24 cellular contexts compared by ENCODE assay signal in the genomic region with DNA sequence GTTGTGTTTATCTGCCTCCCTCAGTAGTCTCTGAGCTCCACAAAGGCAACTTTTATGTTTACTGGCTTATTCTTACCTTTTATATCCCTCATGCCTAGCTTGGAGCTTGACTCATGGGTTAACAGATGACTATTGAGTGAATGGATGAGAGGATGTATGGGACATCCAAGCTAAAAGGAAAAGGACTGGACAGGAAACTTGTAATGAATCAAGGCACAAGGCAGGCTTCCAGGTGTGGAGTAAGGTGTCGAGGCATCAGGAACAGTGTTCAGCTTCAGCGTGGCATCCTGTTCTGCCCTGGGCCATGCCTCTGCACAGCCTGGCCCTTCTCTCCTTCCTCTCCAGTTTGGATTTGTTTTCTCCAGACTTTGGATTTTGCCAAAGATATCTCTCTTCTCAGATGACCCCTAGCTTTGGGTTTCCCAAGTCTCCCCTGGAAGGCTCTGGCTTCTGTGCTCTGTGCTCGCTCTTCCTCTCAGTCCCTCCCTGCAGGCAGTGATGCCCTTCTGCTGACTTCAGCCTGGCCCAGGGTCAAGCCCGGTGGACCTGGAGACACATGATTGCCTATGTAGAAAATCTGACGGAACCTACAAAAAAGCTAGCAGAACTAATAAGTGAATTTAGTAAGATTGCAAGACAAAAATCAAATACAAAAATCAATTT.
DNase-seq lines count a peak whose midpoint lies in the region; ATAC-seq and TF ChIP-seq lines count a peak whose summit lies in the region.
"Had no signal": no experiment of that assay in that cellular context is flagged by ENCODE, and none has a peak within 500 bp of the region (broad histone marks: within the 10 kb centered on the region; RNA-seq: fewer than 3 reads in every experiment).

No MANE protein-coding gene starts in this region.

- H3K4me2 ChIP-seq in neuronal stem cell (ENCODE audit: insufficient read depth, low read length, poor library complexity, severe bottlenecking), result no peak overlapping the region

- H3K14ac ChIP-seq in neuronal stem cell (ENCODE audit: low read length), result no peak overlapping the region

- no peak overlapping the region for H3K4me3 Mint-ChIP-seq in activated naive CD4-positive, alpha-beta T cell treated with anti-CD3 and anti-CD28 coated beads, Interleukin-2, amount 10 ng/mL, durations not matched to agents 7 days and 5 days
- no peak overlapping the region for H3K4me3 Mint-ChIP-seq in activated naive CD4-positive, alpha-beta T cell treated with anti-CD3 and anti-CD28 coated beads for 36 hours
- H3K4me3 Mint-ChIP-seq: activated CD8-positive, alpha-beta T cell treated with anti-CD3 and anti-CD28 coated beads for 36 hours; CD8-positive, alpha-beta memory T cell; H9; naive thymus-derived CD8-positive, alpha-beta T cell had no signal

- CTCF ChIA-PET in activated naive CD4-positive, alpha-beta T cell treated with anti-CD3 and anti-CD28 coated beads, Interleukin-2, amount 10 ng/mL, durations not matched to agents 7 days and 5 days (lab: Charles Lee), result no interaction called here
- CTCF ChIA-PET in activated naive CD4-positive, alpha-beta T cell treated with anti-CD3 and anti-CD28 coated beads for 36 hours (lab: Charles Lee), result interaction anchor here (1.2 to 1.3 kb wide), 2 partner anchors 17 to 334 kb away, joined by 3 read pairs; no protein-coding TSS in a partner anchor

- H3K9ac ChIP-seq in neuronal stem cell (ENCODE audit: low read depth, low read length, poor library complexity), result no peak overlapping the region

- no peak overlapping the region for H2BK120ac ChIP-seq in neuronal stem cell (ENCODE audit: low read depth, low read length)

- H3K36me3 ChIP-seq in left ventricle myocardium inferior, result no peaks in the 10 kb centered on the region
- H3K36me3 ChIP-seq in psoas muscle (ENCODE audit: insufficient read depth in 1 of 2, low read depth in 1 of 2), result no peaks in the 10 kb centered on the region
- no peaks in the 10 kb centered on the region for H3K36me3 ChIP-seq in uterus
- no peaks in the 10 kb centered on the region for H3K36me3 ChIP-seq in neuronal stem cell (replicated peaks in 1 of 2; ENCODE audit: control insufficient read depth in 2 of 2, insufficient read depth in 2 of 2, low read length in 2 of 2)
- H3K36me3 ChIP-seq: ovary had no signal

- H3K4me1 ChIP-seq in left ventricle myocardium inferior (peaks cover 27% of the 10 kb centered on the region), psoas muscle (no peaks in the 10 kb centered on the region), uterus (no peaks in the 10 kb centered on the region), neuronal stem cell (ENCODE audit: control insufficient read depth in 2 of 2, insufficient read depth in 1 of 2, low read depth in 1 of 2, low read length in 2 of 2) (peaks cover 0 to 3% of the 10 kb centered on the region in 2 donors)

- H3K18ac ChIP-seq in neuronal stem cell (ENCODE audit: low read length), result no peak overlapping the region

- H3K27ac Mint-ChIP-seq in activated naive CD4-positive, alpha-beta T cell treated with anti-CD3 and anti-CD28 coated beads, Interleukin-2, amount 10 ng/mL, durations not matched to agents 7 days and 5 days, result peak overlapping the region; percentile 60
- H3K27ac Mint-ChIP-seq in activated naive CD4-positive, alpha-beta T cell treated with anti-CD3 and anti-CD28 coated beads for 36 hours, result no peak overlapping the region
- H3K27ac Mint-ChIP-seq: activated CD8-positive, alpha-beta T cell treated with anti-CD3 and anti-CD28 coated beads for 36 hours; CD8-positive, alpha-beta memory T cell; H9; naive thymus-derived CD8-positive, alpha-beta T cell had no signal

- no peak overlapping the region for H2BK5ac ChIP-seq in neuronal stem cell (ENCODE audit: low read length)

- TF ChIP-seq CTCF in left ventricle myocardium inferior (IDR thresholded peaks at IDR 0.05; ENCODE audit: borderline replicate concordance) (no peak), psoas muscle (IDR thresholded peaks at IDR 0.05) (no peak), uterus (IDR thresholded peaks at IDR 0.05) (no peak)

- intact Hi-C loops in activated naive CD4-positive, alpha-beta T cell treated with anti-CD3 and anti-CD28 coated beads for 36 hours (cut with micrococcal nuclease), result no loop called here
- intact Hi-C loops in left ventricle myocardium inferior (cut with micrococcal nuclease) (no loop called here), psoas muscle (cut with DNase I) (no loop called here), uterus (cut with DNase I; ENCODE audit: low total_unique reads) (no loop called here), left colon (cut with DNase I, micrococcal nuclease) (no loop called here)

- no peaks in the 10 kb centered on the region for H3K27me3 ChIP-seq in left ventricle myocardium inferior (ENCODE audit: low read depth)
- H3K27me3 ChIP-seq in psoas muscle (ENCODE audit: insufficient read depth in 3 of 3, low read length in 2 of 3), result no peaks in the 10 kb centered on the region
- no peaks in the 10 kb centered on the region for H3K27me3 ChIP-seq in uterus
- H3K27me3 ChIP-seq in neuronal stem cell (ENCODE audit: control insufficient read depth in 3 of 3, insufficient read depth in 3 of 3, low read depth in 1 of 3, low read length in 3 of 3), result no peaks in the 10 kb centered on the region
- H3K27me3 ChIP-seq: ovary had no signal

- no peaks in the 10 kb centered on the region for H3K4me1 Mint-ChIP-seq in activated naive CD4-positive, alpha-beta T cell treated with anti-CD3 and anti-CD28 coated beads, Interleukin-2, amount 10 ng/mL, durations not matched to agents 7 days and 5 days
- H3K4me1 Mint-ChIP-seq in activated naive CD4-positive, alpha-beta T cell treated with anti-CD3 and anti-CD28 coated beads for 36 hours (ENCODE audit: low read depth), result no peaks in the 10 kb centered on the region
- H3K4me1 Mint-ChIP-seq: CD8-positive, alpha-beta memory T cell; naive thymus-derived CD8-positive, alpha-beta T cell had no signal

- TF ChIP-seq POLR2A in uterus (IDR thresholded peaks at IDR 0.05), result no peak

- H4K91ac ChIP-seq in neuronal stem cell (ENCODE audit: low read depth, low read length, poor library complexity), result no peak overlapping the region

- peak overlapping the region; percentile 52 for H3K27ac ChIP-seq in left ventricle myocardium inferior (replicated peaks)
- H3K27ac ChIP-seq in psoas muscle, result peak overlapping the region; percentile 23
- H3K27ac ChIP-seq in uterus, result peak overlapping the region; percentile 31 to 53
- H3K27ac ChIP-seq in neuronal stem cell (replicated peaks; ENCODE audit: low read length), result no peak overlapping the region
- H3K27ac ChIP-seq: 22Rv1 had no signal

- WGBS in psoas muscle, 3 donors, result 63 to 71% (median 67%) methylated on average over 5 of the region's 5 CpGs
- no CpG with 5 or more reads among the region's 5 CpGs for WGBS in neuronal stem cell (ENCODE audit: extremely low coverage in 2 of 2, insufficient read length in 2 of 2, insufficient replicate concordance in 1 of 2), 2 donors

- no peak overlapping the region for H3K23ac ChIP-seq in neuronal stem cell (ENCODE audit: low read depth, low read length, poor library complexity)

- H3K27me3 Mint-ChIP-seq in activated naive CD4-positive, alpha-beta T cell treated with anti-CD3 and anti-CD28 coated beads, Interleukin-2, amount 10 ng/mL, durations not matched to agents 7 days and 5 days, result peaks cover 29% of the 10 kb centered on the region
- no peaks in the 10 kb centered on the region for H3K27me3 Mint-ChIP-seq in activated naive CD4-positive, alpha-beta T cell treated with anti-CD3 and anti-CD28 coated beads for 36 hours (ENCODE audit: low read depth)

- no peaks in the 10 kb centered on the region for H3K9me3 ChIP-seq in left ventricle myocardium inferior (replicated peaks)
- no peaks in the 10 kb centered on the region for H3K9me3 ChIP-seq in psoas muscle
- H3K9me3 ChIP-seq in uterus, result no peaks in the 10 kb centered on the region
- H3K9me3 ChIP-seq in neuronal stem cell (replicated peaks in 1 of 2; ENCODE audit: control insufficient read depth in 2 of 2, insufficient read depth in 1 of 2, low read depth in 1 of 2, low read length in 2 of 2), result no peaks in the 10 kb centered on the region
- H3K9me3 ChIP-seq: ovary had no signal

- H2AFZ ChIP-seq in neuronal stem cell (ENCODE audit: low read length), result no peak overlapping the region

- no peak for ATAC-seq in psoas muscle
- no peak for ATAC-seq in left colon
- ATAC-seq: activated CD8-positive, alpha-beta T cell treated with anti-CD3 and anti-CD28 coated beads for 36 hours; naive thymus-derived CD8-positive, alpha-beta T cell had no signal

- H2BK15ac ChIP-seq in neuronal stem cell (ENCODE audit: low read length), result no peak overlapping the region

- H3K4ac ChIP-seq in neuronal stem cell (ENCODE audit: low read length), result no peak overlapping the region

- H3K79me1 ChIP-seq in neuronal stem cell (ENCODE audit: low read depth, low read length), result no peaks in the 10 kb centered on the region

- DNase-seq in activated naive CD4-positive, alpha-beta T cell treated with anti-CD3 and anti-CD28 coated beads, Interleukin-2, amount 10 ng/mL, durations not matched to agents 7 days and 5 days, result no peak
- no peak for DNase-seq in activated naive CD4-positive, alpha-beta T cell treated with anti-CD3 and anti-CD28 coated beads for 36 hours
- DNase-seq in left ventricle myocardium inferior (no peak), psoas muscle (no peak), uterus (no peak), left colon (no peak), SKM-1 treated with dmso at 0.1 percent for 144 hours (lab: John Stamatoyannopoulos, UW; ENCODE audit: unreplicated experiment) (no peak), neuronal stem cell (ENCODE audit: low spot score) (no peak)
- DNase-seq: activated CD4-positive, CD25-positive, alpha-beta regulatory T cell treated with anti-CD3 and anti-CD28 coated beads, Interleukin-2, amount 50 U/mL, for 72 hours; activated CD8-positive, alpha-beta T cell treated with anti-CD3 and anti-CD28 coated beads for 36 hours; activated naive CD4-positive, alpha-beta T cell treated with Interleukin-2 at 50 U/mL for 16 hours; activated T-cell treated with anti-CD3 and anti-CD28 coated beads, Interleukin-2, amount 50 U/mL, for 1 hour; CD8-positive, alpha-beta memory T cell; foreskin melanocyte; GF-D8; H9; islet precursor cell; naive thymus-derived CD8-positive, alpha-beta T cell; NCI-H2171; NCI-H526 treated with DMSO at 0.1 percent for 48 hours; SHP77; substantia nigra had no signal

- H2BK12ac ChIP-seq in neuronal stem cell (ENCODE audit: low read length), result no peak overlapping the region

- H3K9me3 Mint-ChIP-seq in activated naive CD4-positive, alpha-beta T cell treated with anti-CD3 and anti-CD28 coated beads, Interleukin-2, amount 10 ng/mL, durations not matched to agents 7 days and 5 days, result no peaks in the 10 kb centered on the region
- no peaks in the 10 kb centered on the region for H3K9me3 Mint-ChIP-seq in activated naive CD4-positive, alpha-beta T cell treated with anti-CD3 and anti-CD28 coated beads for 36 hours
- H3K9me3 Mint-ChIP-seq: activated CD8-positive, alpha-beta T cell treated with anti-CD3 and anti-CD28 coated beads for 36 hours had no signal

- H2AK5ac ChIP-seq in neuronal stem cell (ENCODE audit: low read depth, low read length), result no peak overlapping the region

- no peak overlapping the region for H4K8ac ChIP-seq in neuronal stem cell (ENCODE audit: low read depth, low read length)

- H3K4me3 ChIP-seq in left ventricle myocardium inferior (no peak overlapping the region), psoas muscle (no peak overlapping the region), uterus (no peak overlapping the region), neuronal stem cell (ENCODE audit: low read length in 2 of 2) (no peak overlapping the region)
- H3K4me3 ChIP-seq: ovary had no signal

- no peaks in the 10 kb centered on the region for H3K36me3 Mint-ChIP-seq in activated naive CD4-positive, alpha-beta T cell treated with anti-CD3 and anti-CD28 coated beads, Interleukin-2, amount 10 ng/mL, durations not matched to agents 7 days and 5 days
- no peaks in the 10 kb centered on the region for H3K36me3 Mint-ChIP-seq in activated naive CD4-positive, alpha-beta T cell treated with anti-CD3 and anti-CD28 coated beads for 36 hours (ENCODE audit: low read depth)
- H3K36me3 Mint-ChIP-seq: CD8-positive, alpha-beta memory T cell; naive thymus-derived CD8-positive, alpha-beta T cell had no signal
